ENCODE assay signal across 7 cellular contexts in the genomic region with DNA sequence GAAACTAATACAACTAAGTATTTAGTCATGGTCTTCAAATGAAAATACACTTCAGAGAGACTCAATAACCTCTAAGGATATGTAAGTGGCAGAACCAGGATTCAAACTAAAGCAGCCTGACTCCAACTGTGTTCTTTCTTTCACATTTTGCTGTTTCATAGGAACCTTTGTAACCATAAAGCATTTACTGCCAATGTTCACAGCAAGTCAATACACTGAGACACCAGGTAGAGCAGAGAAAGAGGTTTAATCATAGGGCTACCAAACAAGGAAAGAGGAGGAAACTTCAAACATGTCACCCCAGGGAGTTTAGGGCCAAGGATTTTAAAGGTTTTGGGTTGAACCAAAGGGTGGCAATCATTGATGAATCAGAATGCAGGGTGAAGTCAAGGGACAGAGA.
"Had no signal": no experiment of that assay in that cellular context is flagged by ENCODE, and none has a peak within 500 bp of the region (broad histone marks: within the 10 kb centered on the region; RNA-seq: fewer than 3 reads in every experiment).

No MANE protein-coding gene starts in this region.

- H3K4me3 Mint-ChIP-seq: GM23338, HFFc6 had no signal

- ATAC-seq: GM23338, HCT116, K562 had no signal

- H3K4me1 Mint-ChIP-seq: GM23338 had no signal

- H3K27ac Mint-ChIP-seq: GM23338, HFFc6 had no signal

- H3K4me1 ChIP-seq: HAP-1 had no signal

- H3K36me3 ChIP-seq: HAP-1 had no signal

- H3K4me3 ChIP-seq: GM23338, HAP-1, K562 had no signal

- H3K9me3 ChIP-seq: HAP-1 had no signal

- DNase-seq: H7, HFFc6, IMR-90 had no signal
